19 cellular contexts compared by ENCODE assay signal in the genomic region with DNA sequence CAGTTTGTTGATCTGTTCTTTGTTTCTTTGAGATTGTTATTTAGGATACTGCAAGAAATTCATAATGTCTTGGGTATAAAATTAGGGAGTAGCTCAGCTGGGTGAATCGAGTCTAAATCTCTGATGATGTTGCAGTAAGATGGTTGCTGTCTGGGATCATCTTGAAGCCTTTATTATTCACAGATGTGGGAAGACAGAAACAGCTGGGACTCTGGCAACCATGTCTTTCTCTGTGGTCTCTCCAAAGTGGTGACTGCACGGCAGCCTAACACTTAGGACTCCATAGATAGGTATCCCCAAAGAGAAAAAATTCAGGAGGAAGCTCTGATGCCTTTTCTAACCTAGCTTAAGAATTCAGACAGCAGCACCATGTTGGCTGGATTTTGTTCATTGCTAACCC. TPM values are rescaled to one million over a fixed set of nuclear protein-coding genes. Genes with fewer than 3 reads are reported as not detected.
DNase-seq lines count a peak whose midpoint lies in the region; ATAC-seq and TF ChIP-seq lines count a peak whose summit lies in the region.
"Had no signal": no experiment of that assay in that cellular context is flagged by ENCODE, and none has a peak within 500 bp of the region (broad histone marks: within the 10 kb centered on the region; RNA-seq: fewer than 3 reads in every experiment).

No MANE protein-coding gene starts in this region.

- H3K27ac ChIP-seq in right cardiac atrium (ENCODE audit: low read length) = no peak overlapping the region
- peak overlapping the region; percentile 64 to 75 for H3K27ac ChIP-seq in tibial artery
- peak overlapping the region in 1 of 2 donors; percentile 4 for H3K27ac ChIP-seq in left lung
- H3K27ac ChIP-seq: colonic mucosa, HL-60 had no signal

- no peaks in the 10 kb centered on the region for H3K9me3 ChIP-seq in right cardiac atrium (ENCODE audit: control insufficient read depth, low read length)
- H3K9me3 ChIP-seq in tibial artery = no peaks in the 10 kb centered on the region
- H3K9me3 ChIP-seq in left lung = no peaks in the 10 kb centered on the region
- H3K9me3 ChIP-seq: colonic mucosa, heart left ventricle had no signal

- peaks cover 5% of the 10 kb centered on the region for H3K4me1 ChIP-seq in right cardiac atrium (ENCODE audit: control insufficient read depth, insufficient read depth, low read length)
- peaks cover 0 to 77% (median 21%) of the 10 kb centered on the region in 4 donors for H3K4me1 ChIP-seq in tibial artery
- H3K4me1 ChIP-seq in left lung = peaks cover 0 to 25% of the 10 kb centered on the region in 2 donors
- H3K4me1 ChIP-seq: colonic mucosa had no signal

- WGBS in right cardiac atrium = 59% methylated on average over 2 of the region's 2 CpGs

- no peaks in the 10 kb centered on the region for H3K27me3 ChIP-seq in right cardiac atrium (ENCODE audit: control insufficient read depth, insufficient read depth)
- H3K27me3 ChIP-seq in tibial artery = no peaks in the 10 kb centered on the region
- no peaks in the 10 kb centered on the region for H3K27me3 ChIP-seq in left lung
- H3K27me3 ChIP-seq: colonic mucosa, heart left ventricle had no signal

- DNase-seq in Right ventricle myocardium superior = no peak
- no peak for DNase-seq in right cardiac atrium
- DNase-seq in LHCN-M2 (ENCODE audit: low read depth) = peak; percentile 39
- DNase-seq in fibroblast of villous mesenchyme (ENCODE audit: low read depth) = peak; percentile 41
- DNase-seq in tibial artery = no peak
- DNase-seq in left lung = no peak
- no peak for DNase-seq in pons (ENCODE audit: low spot score)
- DNase-seq in Ammon's horn (ENCODE audit: low spot score) = no peak
- DNase-seq: AML-193; colonic mucosa; DMS153; H7; heart left ventricle; NCI-H2081; NCI-H510A treated with DMSO at 0.1 percent for 48 hours; nucleus accumbens; SIG-M5; stimulated activated CD4-positive, alpha-beta T cell treated with anti-CD3 and anti-CD28 coated beads, Interleukin-2, amount 100 ng/mL, for 24 hours had no signal

- ATAC-seq in Right ventricle myocardium superior (ENCODE audit: poor library complexity) (peak; percentile 7), right cardiac atrium (no peak), left lung (no peak)

- intact Hi-C loops in Right ventricle myocardium superior (cut with DNase I) (no loop called here), right cardiac atrium (cut with DNase I) (no loop called here), tibial artery (cut with DNase I; ENCODE audit: low total_unique reads) (no loop called here), left lung (cut with DNase I) (no loop called here)

- H3K4me3 ChIP-seq in right cardiac atrium (ENCODE audit: low read length) (no peak overlapping the region), fibroblast of villous mesenchyme (ENCODE audit: low read depth, low read length) (no peak overlapping the region), tibial artery (no peak overlapping the region), left lung (no peak overlapping the region)
- H3K4me3 ChIP-seq: colonic mucosa, heart left ventricle had no signal

- peaks cover 0 to 10% (median 5%) of the 10 kb centered on the region in 3 donors for H3K36me3 ChIP-seq in tibial artery
- H3K36me3 ChIP-seq in left lung = peaks cover 0 to 15% of the 10 kb centered on the region in 2 donors
- H3K36me3 ChIP-seq: colonic mucosa had no signal

- no peak for TF ChIP-seq CTCF in fibroblast of villous mesenchyme (IDR thresholded peaks at IDR 0.05; ENCODE audit: insufficient read depth, low read depth, low read length)
- no peak for TF ChIP-seq CTCF in tibial artery (IDR thresholded peaks at IDR 0.05)
- no peak for TF ChIP-seq CTCF in left lung (IDR thresholded peaks at IDR 0.05)

RNA-seq across cellular contexts. Expression of a gene that starts 52.7 kb away (rescaled TPM):
- total RNA-seq in Right ventricle myocardium superior = 97.2 TPM
- 100 to 1,000 TPM; 104 to 128 (median 111) TPM for total RNA-seq in right cardiac atrium
- polyA plus RNA-seq in right cardiac atrium = 110 TPM
- total RNA-seq in LHCN-M2 (2014; rRNA removed) = 19.9 and 24.7 TPM in 2 replicates
- polyA plus RNA-seq in LHCN-M2 (2012) = 37.2 TPM
- 13.5 and 25.5 TPM in 2 replicates for total RNA-seq in fibroblast of villous mesenchyme
- total RNA-seq in left lung = 100 to 1,000 TPM; 102 to 121 TPM

Comparison
In these comparisons a context has a peak if more than half of its experiments do, and no peak if none do; other contexts are left out.
1. DNase-seq: peak in LHCN-M2 (single experiment) and fibroblast of villous mesenchyme (single experiment); none in Right ventricle myocardium superior (single experiment), right cardiac atrium (0 of 3), tibial artery (0 of 2), left lung (0 of 2), pons (single experiment) and Ammon's horn (single experiment).